Comparison of ENCODE assay signal across 1 cellular context in the genomic region with DNA sequence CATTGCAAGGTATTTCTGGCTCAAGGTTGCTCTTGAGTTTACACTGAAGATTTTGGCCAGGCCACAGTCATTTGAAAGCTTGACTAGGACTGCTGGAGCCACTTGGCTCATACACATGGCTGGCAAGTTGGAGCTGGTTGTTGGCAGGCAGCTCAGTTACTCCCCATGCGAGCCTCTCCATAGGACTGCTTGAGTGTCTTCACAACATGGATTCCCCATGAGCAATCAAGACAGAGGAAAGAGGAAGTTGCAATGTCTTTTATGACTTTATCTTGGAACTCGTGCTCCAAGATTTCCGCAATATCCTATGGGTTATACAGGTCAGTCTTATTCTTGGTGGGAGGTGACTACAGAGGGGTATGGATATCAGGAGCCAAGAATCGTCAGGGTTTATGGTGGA.
TF ChIP-seq lines count a peak whose summit lies in the region.

No MANE protein-coding gene starts in this region.

TF ChIP-seq in HepG2, 621 proteins besides CTCF, POLR2A, EP300 and RAD21:
- TF ChIP-seq, protein P1, sequence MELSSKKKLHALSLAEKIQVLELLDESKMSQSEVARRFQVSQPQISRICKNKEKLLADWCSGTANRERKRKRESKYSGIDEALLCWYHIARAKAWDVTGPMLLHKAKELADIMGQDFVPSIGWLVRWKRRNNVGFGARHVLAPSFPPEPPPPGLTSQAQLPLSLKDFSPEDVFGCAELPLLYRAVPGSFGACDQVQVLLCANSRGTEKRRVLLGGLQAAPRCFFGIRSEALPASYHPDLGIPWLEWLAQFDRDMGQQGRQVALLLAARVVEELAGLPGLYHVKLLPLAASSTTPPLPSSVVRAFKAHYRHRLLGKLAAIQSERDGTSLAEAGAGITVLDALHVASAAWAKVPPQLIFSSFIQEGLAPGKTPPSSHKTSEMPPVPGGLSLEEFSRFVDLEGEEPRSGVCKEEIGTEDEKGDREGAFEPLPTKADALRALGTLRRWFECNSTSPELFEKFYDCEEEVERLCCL (CRISPR knock-in tag; IDR thresholded peaks at IDR 0.05; ENCODE audit: borderline replicate concordance): no peak
- TF ChIP-seq, protein P2, sequence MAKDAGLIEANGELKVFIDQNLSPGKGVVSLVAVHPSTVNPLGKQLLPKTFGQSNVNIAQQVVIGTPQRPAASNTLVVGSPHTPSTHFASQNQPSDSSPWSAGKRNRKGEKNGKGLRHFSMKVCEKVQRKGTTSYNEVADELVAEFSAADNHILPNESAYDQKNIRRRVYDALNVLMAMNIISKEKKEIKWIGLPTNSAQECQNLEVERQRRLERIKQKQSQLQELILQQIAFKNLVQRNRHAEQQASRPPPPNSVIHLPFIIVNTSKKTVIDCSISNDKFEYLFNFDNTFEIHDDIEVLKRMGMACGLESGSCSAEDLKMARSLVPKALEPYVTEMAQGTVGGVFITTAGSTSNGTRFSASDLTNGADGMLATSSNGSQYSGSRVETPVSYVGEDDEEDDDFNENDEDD (CRISPR knock-in tag; IDR thresholded peaks at IDR 0.05; ENCODE audit: borderline replicate concordance): no peak
- TF ChIP-seq ZNF337 (CRISPR knock-in tag; IDR thresholded peaks at IDR 0.05; ENCODE audit: borderline replicate concordance, low read depth): 0 out of 2 replicates have a peak, but pooled peaks have one; percentile 0
- TF ChIP-seq ZNF383 (CRISPR knock-in tag; IDR thresholded peaks at IDR 0.05; ENCODE audit: borderline replicate concordance): no peak
- TF ChIP-seq MTF1 (CRISPR knock-in tag; IDR thresholded peaks at IDR 0.05): no peak
- TF ChIP-seq TBL1XR1 (IDR thresholded peaks at IDR 0.05; ENCODE audit: borderline replicate concordance, low read length, partially characterized antibody): no peak
- no peak for TF ChIP-seq FIP1L1 (IDR thresholded peaks at IDR 0.05; ENCODE audit: borderline replicate concordance, insufficient read depth, low read depth, low read length)
TF ChIP-seq in HepG2: peak in this region for 1.
